Comparison of ENCODE assay signal across 9 cellular contexts in genomic region chr17:10772425-10773380, GRCh38. TPM values are rescaled to one million over a fixed set of nuclear protein-coding genes. Genes with fewer than 3 reads are reported as not detected.
DNase-seq lines count a peak whose midpoint lies in the region; ATAC-seq and TF ChIP-seq lines count a peak whose summit lies in the region.
"Had no signal": no experiment of that assay in that cellular context is flagged by ENCODE, and none has a peak within 500 bp of the region (broad histone marks: within the 10 kb centered on the region; RNA-seq: fewer than 3 reads in every experiment).

No MANE protein-coding gene starts in this region.

- BruUV-seq in PC-3 (replicated peaks; lab: Mats Ljungman, UMichigan): no TSS peak

- peaks cover 2 to 36% (median 7%) of the 10 kb centered on the region in 11 donors for H3K9me3 Mint-ChIP-seq in naive thymus-derived CD4-positive, alpha-beta T cell

- H4K20me1 ChIP-seq in PC-3 (ENCODE audit: low read length): no peaks in the 10 kb centered on the region

- peak; percentile 15 for DNase-seq in activated naive CD4-positive, alpha-beta T cell treated with Interleukin-2 at 50 U/mL for 16 hours
- DNase-seq in activated naive CD4-positive, alpha-beta T cell (lab: John Stamatoyannopoulos, UW): no peak
- DNase-seq in PC-3 (peak; percentile 83), brain microvascular endothelial cell (peak; percentile 32), NCI-H2029 treated with DMSO at 0.1 percent for 48 hours (lab: John Stamatoyannopoulos, UW) (no peak)
- DNase-seq in naive thymus-derived CD4-positive, alpha-beta T cell: peak in 6 of 9 donors; percentile 4 to 27 (median 16)

- H2AFZ ChIP-seq in PC-3 (ENCODE audit: low read length): no peak overlapping the region

- CTCF ChIA-PET in PC-3 (lab: Charles Lee): no interaction called here
- CTCF ChIA-PET in naive thymus-derived CD4-positive, alpha-beta T cell (lab: Charles Lee): interaction anchor here (0.7 kb wide), 1 partner anchor 132 kb away, joined by 3 read pairs; no protein-coding TSS in a partner anchor

- no peaks in the 10 kb centered on the region for H3K9me3 ChIP-seq in PC-3 (ENCODE audit: low read length)
- H3K9me3 ChIP-seq in naive thymus-derived CD4-positive, alpha-beta T cell (ENCODE audit: control insufficient read depth in 2 of 3, low read length in 3 of 3): peaks cover 0 to 10% (median 0%) of the 10 kb centered on the region in 3 experiments

- no peak overlapping the region for H3K4me3 Mint-ChIP-seq in naive thymus-derived CD4-positive, alpha-beta T cell
- H3K4me3 Mint-ChIP-seq: activated naive CD8-positive, alpha-beta T cell had no signal

- H3K36me3 ChIP-seq in PC-3 (ENCODE audit: low read depth, low read length) (no peaks in the 10 kb centered on the region; the same call in 1 of the 2 replicates), brain microvascular endothelial cell (replicated peaks) (no peaks in the 10 kb centered on the region)
- no peaks in the 10 kb centered on the region for H3K36me3 ChIP-seq in naive thymus-derived CD4-positive, alpha-beta T cell (ENCODE audit: control insufficient read depth in 2 of 3, insufficient read depth in 3 of 3, low read length in 3 of 3)

- peak; percentile 80 for TF ChIP-seq CTCF in PC-3 (conservative IDR thresholded peaks at IDR 0.05; ENCODE audit: low read depth, low read length)
- TF ChIP-seq CTCF in brain microvascular endothelial cell (IDR thresholded peaks at IDR 0.05; ENCODE audit: low read depth, low read length, missing control alignments): peak; percentile 72

- intact Hi-C loops in PC-3 (cut with micrococcal nuclease): loop anchor here (1.0 kb wide), 1 partner anchor 73 kb away; no protein-coding TSS in a partner anchor
- intact Hi-C loops in naive thymus-derived CD4-positive, alpha-beta T cell (cut with micrococcal nuclease): no loop called here

- H3K27ac ChIP-seq in PC-3 (ENCODE audit: low read length): no peak overlapping the region
- H3K27ac ChIP-seq in brain microvascular endothelial cell: no peak overlapping the region
- H3K27ac ChIP-seq in naive thymus-derived CD4-positive, alpha-beta T cell (ENCODE audit: low read depth, low read length): no peak overlapping the region

- no peak overlapping the region for H3K4me3 ChIP-seq in PC-3 (ENCODE audit: low read length)
- H3K4me3 ChIP-seq in brain microvascular endothelial cell (ENCODE audit: low read depth, low read length): no peak overlapping the region
- H3K4me3 ChIP-seq in naive thymus-derived CD4-positive, alpha-beta T cell (ENCODE audit: low read length): no peak overlapping the region

- in situ Hi-C loops in brain microvascular endothelial cell (cut with HindIII; ENCODE audit: low pct_ligation_motif_present, low sequenced_read_pairs): no loop called here

- no peaks in the 10 kb centered on the region for H3F3A ChIP-seq in PC-3 (ENCODE audit: low read length, unreplicated experiment)

- ATAC-seq in PC-3 (peak; percentile 20; the same call in 1 of the 2 replicates), GM21526 (IDR thresholded peaks at IDR 0.05; ENCODE audit: low FRiP score, unreplicated experiment) (no peak), GM21576 (IDR thresholded peaks at IDR 0.05; ENCODE audit: unreplicated experiment) (no peak)
- no peak for ATAC-seq in naive thymus-derived CD4-positive, alpha-beta T cell

- H3K27me3 Mint-ChIP-seq in naive thymus-derived CD4-positive, alpha-beta T cell: no peaks in the 10 kb centered on the region
- H3K27me3 Mint-ChIP-seq: activated naive CD8-positive, alpha-beta T cell had no signal

- no peak overlapping the region for H3K4me2 ChIP-seq in PC-3 (ENCODE audit: low read length)

- H3K27ac Mint-ChIP-seq in naive thymus-derived CD4-positive, alpha-beta T cell: peak overlapping the region in 1 of 9 donors; percentile 43
- H3K27ac Mint-ChIP-seq: activated naive CD8-positive, alpha-beta T cell had no signal

- POLR2A ChIA-PET in PC-3 (lab: Charles Lee; ENCODE audit: unreplicated experiment): no interaction called here
- POLR2A ChIA-PET in naive thymus-derived CD4-positive, alpha-beta T cell (lab: Charles Lee): no interaction called here

- no peaks in the 10 kb centered on the region for H3K4me1 Mint-ChIP-seq in naive thymus-derived CD4-positive, alpha-beta T cell

- H3K4me1 ChIP-seq in PC-3 (ENCODE audit: insufficient read depth, low read length): no peaks in the 10 kb centered on the region
- H3K4me1 ChIP-seq in naive thymus-derived CD4-positive, alpha-beta T cell (ENCODE audit: control insufficient read depth in 2 of 2, insufficient read depth in 2 of 2, low read length in 2 of 2): no peaks in the 10 kb centered on the region

- H3K36me3 Mint-ChIP-seq in naive thymus-derived CD4-positive, alpha-beta T cell: peaks cover 2 to 24% (median 16%) of the 10 kb centered on the region in 5 donors

- H3K27me3 ChIP-seq in PC-3 (ENCODE audit: low read length): no peaks in the 10 kb centered on the region
- no peaks in the 10 kb centered on the region for H3K27me3 ChIP-seq in brain microvascular endothelial cell (replicated peaks)
- H3K27me3 ChIP-seq in naive thymus-derived CD4-positive, alpha-beta T cell (ENCODE audit: control insufficient read depth in 2 of 2, insufficient read depth in 2 of 2, low read length in 2 of 2): no peaks in the 10 kb centered on the region

- no peak overlapping the region for H3K9ac ChIP-seq in PC-3 (ENCODE audit: low read length)

- no peaks in the 10 kb centered on the region for H3K79me2 ChIP-seq in PC-3 (ENCODE audit: low read length)

- H3K9me2 ChIP-seq in PC-3 (replicated peaks; ENCODE audit: low read length): no peaks in the 10 kb centered on the region

RNA-seq across cellular contexts. Expression of gene TMEM238L, which starts 31.2 kb away (rescaled TPM):
- total RNA-seq in PC-3 (2014; rRNA removed): not detected in 2 replicates
- total RNA-seq in naive thymus-derived CD4-positive, alpha-beta T cell: not detected
- polyA plus RNA-seq in naive thymus-derived CD4-positive, alpha-beta T cell: not detected

RNA-seq across cellular contexts. Expression of gene TMEM220, which starts 42.9 kb away (rescaled TPM):
- total RNA-seq in PC-3 (2014; rRNA removed): 0.98 and 3.9 TPM in 2 replicates
- 1 to 10 TPM in 4 of 5 experiments, under 1 TPM in 1; 0.65 to 7.4 (median 2.9) TPM for total RNA-seq in naive thymus-derived CD4-positive, alpha-beta T cell
- polyA plus RNA-seq in naive thymus-derived CD4-positive, alpha-beta T cell: 1 to 10 TPM; 6.5 to 8.4 TPM

Comparison
In these comparisons a context has a peak if more than half of its experiments do, and no peak if none do; other contexts are left out.
1. DNase-seq: peak in activated naive CD4-positive, alpha-beta T cell treated with Interleukin-2 at 50 U/mL for 16 hours (single experiment), PC-3 (single experiment), brain microvascular endothelial cell (single experiment) and naive thymus-derived CD4-positive, alpha-beta T cell (6 of 9); none in activated naive CD4-positive, alpha-beta T cell (0 of 4) and NCI-H2029 treated with DMSO at 0.1 percent for 48 hours (single experiment).